Comparison of ENCODE assay signal across 12 cellular contexts in the genomic region with DNA sequence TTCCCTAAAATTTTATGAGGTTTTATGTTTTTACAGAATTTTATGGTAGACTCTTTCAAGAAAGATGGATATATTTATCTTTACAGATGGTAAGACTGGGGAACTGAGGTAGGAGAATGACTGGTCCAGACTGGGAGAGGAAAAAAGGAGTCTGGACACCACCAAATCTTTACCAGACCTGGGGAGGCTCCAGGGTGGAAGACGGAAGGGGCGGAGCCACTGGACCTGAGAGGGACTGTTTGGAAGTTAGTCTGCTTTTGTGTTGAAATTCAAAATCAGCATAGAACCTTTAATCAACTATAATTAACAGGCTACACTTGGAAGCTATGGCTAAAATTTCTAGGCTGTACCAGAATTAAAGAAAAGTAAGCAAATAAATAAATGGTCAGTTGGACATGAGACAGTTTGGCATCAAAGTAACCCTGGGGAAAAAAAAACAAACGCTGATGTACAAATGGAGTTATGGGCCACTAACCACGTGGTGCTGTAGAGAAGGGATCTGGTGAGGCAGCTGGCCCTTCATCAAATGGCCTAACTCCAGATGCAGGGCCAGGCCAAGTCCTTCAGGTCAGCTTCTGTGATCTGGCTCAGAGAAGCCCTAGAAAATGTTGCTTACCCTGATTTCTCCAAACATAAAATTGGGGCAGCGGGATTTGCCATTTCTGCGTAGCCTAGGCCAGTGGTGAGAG.
A peak's percentile ranks its signal among the peaks of the same experiment; 100 is the strongest.
DNase-seq lines count a peak whose midpoint lies in the region; ATAC-seq, FAIRE-seq and TF ChIP-seq lines count a peak whose summit lies in the region.
"Had no signal": no experiment of that assay in that cellular context is flagged by ENCODE, and none has a peak within 500 bp of the region (broad histone marks: within the 10 kb centered on the region; RNA-seq: fewer than 3 reads in every experiment).

No MANE protein-coding gene starts in this region.

- intact Hi-C loops in K562 (cut with micrococcal nuclease) (no loop called here), sigmoid colon (cut with DNase I) (loop anchor here (5.0 kb wide), 1 partner anchor 57 kb away; no protein-coding TSS in a partner anchor)

- no peak for FAIRE-seq in K562 (lab: Jason Lieb, UNC)
- FAIRE-seq: H1 had no signal

- 20 to 27% methylated on average over 6 of the region's 6 CpGs for WGBS in GM23248 (ENCODE audit: low coverage in 1 of 2, low lambda C conversion rate in 2 of 2, missing lambda C conversion rate in 2 of 2), 2 experiments
- 25% methylated on average over 6 of the region's 6 CpGs for WGBS in K562 (ENCODE audit: insufficient coverage, low coverage, missing lambda C conversion rate)
- 65 to 69% methylated on average over 6 of the region's 6 CpGs for WGBS in sigmoid colon, 2 donors

- CTCF ChIA-PET in K562 (lab: Yijun Ruan, JAX; ENCODE audit: low intra/inter-chr PET ratio), result no interaction called here

- TF ChIP-seq POLR2A in K562 (conservative IDR thresholded peaks at IDR 0.05), result no peak
- no peak for TF ChIP-seq POLR2A in sigmoid colon (IDR thresholded peaks at IDR 0.05)

- no peaks in the 10 kb centered on the region for H4K20me1 ChIP-seq in GM23248 (ENCODE audit: insufficient read depth)
- H4K20me1 ChIP-seq in K562 (replicated peaks; ENCODE audit: control insufficient read depth, insufficient read depth, low read length), result no peaks in the 10 kb centered on the region

- no peak for ATAC-seq in K562
- no peak for ATAC-seq in HG03159 (IDR thresholded peaks at IDR 0.05; ENCODE audit: unreplicated experiment)
- ATAC-seq in GM21576 (IDR thresholded peaks at IDR 0.05; ENCODE audit: unreplicated experiment), result no peak
- ATAC-seq: CD8-positive, alpha-beta T cell; effector memory CD8-positive, alpha-beta T cell had no signal

- H3K36me3 ChIP-seq in GM23248 (ENCODE audit: low read depth), result no peaks in the 10 kb centered on the region
- H3K36me3 ChIP-seq in K562 (ENCODE audit: control insufficient read depth, insufficient read depth, low read length), result no peaks in the 10 kb centered on the region
- no peaks in the 10 kb centered on the region for H3K36me3 ChIP-seq in sigmoid colon
- no peaks in the 10 kb centered on the region for H3K36me3 ChIP-seq in HAP-1 (replicated peaks)
- H3K36me3 ChIP-seq: Peyer's patch had no signal

- BruUV-seq in K562 (replicated peaks; lab: Mats Ljungman, UMichigan), result no TSS peak

- no peak overlapping the region for H3K4me3 ChIP-seq in GM23248
- H3K4me3 ChIP-seq in K562, result no peak overlapping the region
- no peak overlapping the region for H3K4me3 ChIP-seq in sigmoid colon
- no peak overlapping the region for H3K4me3 ChIP-seq in HAP-1
- H3K4me3 ChIP-seq: Peyer's patch had no signal

- no peaks in the 10 kb centered on the region for H3K79me2 ChIP-seq in GM23248 (ENCODE audit: insufficient read depth)
- H3K79me2 ChIP-seq in K562 (ENCODE audit: control insufficient read depth, insufficient read depth, low read length), result no peaks in the 10 kb centered on the region

- no peaks in the 10 kb centered on the region for H3K9me1 ChIP-seq in K562 (ENCODE audit: control insufficient read depth, insufficient read depth, low read length)

- no peak for TF ChIP-seq CTCF in K562 (IDR thresholded peaks at IDR 0.05 in 2 of 3, conservative IDR thresholded peaks at IDR 0.05 in 1 of 3; ENCODE audit: insufficient read depth in 2 of 3, low read depth in 1 of 3, low read length in 3 of 3)
- no peak for TF ChIP-seq CTCF in sigmoid colon (IDR thresholded peaks at IDR 0.05)

- H3K9me3 ChIP-seq in GM23248 (ENCODE audit: low read depth), result no peaks in the 10 kb centered on the region
- no peaks in the 10 kb centered on the region for H3K9me3 ChIP-seq in K562 (replicated peaks; ENCODE audit: control insufficient read depth, insufficient read depth, low read depth, low read length)
- no peaks in the 10 kb centered on the region for H3K9me3 ChIP-seq in sigmoid colon
- no peaks in the 10 kb centered on the region for H3K9me3 ChIP-seq in HAP-1
- H3K9me3 ChIP-seq: Peyer's patch had no signal

- H3K9me2 ChIP-seq in GM23248 (ENCODE audit: insufficient read depth), result no peaks in the 10 kb centered on the region

- H2AFZ ChIP-seq in GM23248, result peak overlapping the region; percentile 35
- 0 out of 2 replicates have a peak overlapping the region, but pooled peaks have one; percentile 8 for H2AFZ ChIP-seq in K562 (ENCODE audit: low read depth, low read length)

- in situ Hi-C loops in GM23248 (cut with MboI) (no loop called here), K562 (cut with MboI) (no loop called here), HAP-1 (cut with MboI; ENCODE audit: low sequenced_read_pairs) (no loop called here)

- peaks cover 11% of the 10 kb centered on the region for H3K4me1 ChIP-seq in GM23248 (ENCODE audit: insufficient read depth)
- H3K4me1 ChIP-seq in K562 (replicated peaks in 1 of 2; ENCODE audit: control insufficient read depth in 2 of 2, insufficient read depth in 2 of 2, low read length in 2 of 2), result no peaks in the 10 kb centered on the region
- H3K4me1 ChIP-seq in sigmoid colon, result peaks cover 0 to 27% (median 16%) of the 10 kb centered on the region in 4 donors
- H3K4me1 ChIP-seq in HAP-1, result no peaks in the 10 kb centered on the region
- H3K4me1 ChIP-seq: Peyer's patch had no signal

- POLR2A ChIA-PET in K562 (lab: Yijun Ruan, JAX), result no interaction called here

- no peak overlapping the region for H3K9ac ChIP-seq in GM23248
- H3K9ac ChIP-seq in K562 (ENCODE audit: insufficient read depth in 1 of 2, low read depth in 2 of 2, low read length in 2 of 2), result no peak overlapping the region

- no peak for TF ChIP-seq RAD21 in K562 (CRISPR knock-in tag; conservative IDR thresholded peaks at IDR 0.05 in 1 of 2, IDR thresholded peaks at IDR 0.05 in 1 of 2)

- H3K27me3 ChIP-seq in GM23248 (replicated peaks; ENCODE audit: insufficient read depth) (no peaks in the 10 kb centered on the region), K562 (ENCODE audit: control insufficient read depth in 2 of 2, insufficient read depth in 2 of 2, low read length in 2 of 2) (peaks cover 0 to 4% of the 10 kb centered on the region in 2 experiments; a peak in 2 of 5 replicates), sigmoid colon (no peaks in the 10 kb centered on the region), HAP-1 (ENCODE audit: low read depth) (no peaks in the 10 kb centered on the region)
- H3K27me3 ChIP-seq: Peyer's patch had no signal

- no peak for DNase-seq in GM23248
- no peak for DNase-seq in K562 (ENCODE audit: extremely low read depth in 1 of 4, low spot score in 3 of 4)
- peak; percentile 20 for DNase-seq in inferior parietal cortex (ENCODE audit: extremely low spot score)
- DNase-seq in sigmoid colon, result peak; percentile 86
- no peak for DNase-seq in HAP-1 (ENCODE audit: low spot score in 2 of 2)
- DNase-seq in DMS79 (lab: John Stamatoyannopoulos, UW), result no peak
- DNase-seq: CD8-positive, alpha-beta T cell; effector memory CD8-positive, alpha-beta T cell had no signal

- H3F3A ChIP-seq in GM23248 (ENCODE audit: insufficient read depth), result no peaks in the 10 kb centered on the region

- no peak overlapping the region for H3K4me2 ChIP-seq in GM23248 (ENCODE audit: unreplicated experiment)
- no peak overlapping the region for H3K4me2 ChIP-seq in K562 (ENCODE audit: insufficient read depth, low read length)

- no peak overlapping the region for H3K27ac ChIP-seq in GM23248
- H3K27ac ChIP-seq in K562 (ENCODE audit: extremely low read depth, low read depth, low read length), result no peak overlapping the region
- peak overlapping the region in 3 of 4 donors; percentile 39 to 56 (median 49) for H3K27ac ChIP-seq in sigmoid colon
- H3K27ac ChIP-seq: Peyer's patch had no signal

- no peak for TF ChIP-seq EP300 in K562 (IDR thresholded peaks at IDR 0.05; ENCODE audit: low read length)
- no peak for TF ChIP-seq EP300 in sigmoid colon (IDR thresholded peaks at IDR 0.05)

TF ChIP-seq in K562, 482 proteins besides CTCF, POLR2A, EP300 and RAD21:
- TF ChIP-seq MAZ (CRISPR knock-in tag; conservative IDR thresholded peaks at IDR 0.05 in 1 of 2, IDR thresholded peaks at IDR 0.05 in 1 of 2) (no peak), ZNF507 (tag; conservative IDR thresholded peaks at IDR 0.05) (no peak), LCOR (CRISPR knock-in tag; IDR thresholded peaks at IDR 0.05) (no peak), ZNF830 (CRISPR knock-in tag; IDR thresholded peaks at IDR 0.05) (no peak), TBP (optimal IDR thresholded peaks at IDR 0.05; ENCODE audit: low read depth, low read length) (no peak)

Comparison
In these comparisons a context has a peak if more than half of its experiments do, and no peak if none do; other contexts are left out.
1. DNase-seq: peak in inferior parietal cortex (single experiment) and sigmoid colon (single experiment); none in GM23248 (single experiment), K562 (0 of 4), HAP-1 (0 of 2) and DMS79 (single experiment).
2. H3K27ac ChIP-seq: peak in sigmoid colon (3 of 4); none in GM23248 (single experiment) and K562 (single experiment).